In the genomic region with DNA sequence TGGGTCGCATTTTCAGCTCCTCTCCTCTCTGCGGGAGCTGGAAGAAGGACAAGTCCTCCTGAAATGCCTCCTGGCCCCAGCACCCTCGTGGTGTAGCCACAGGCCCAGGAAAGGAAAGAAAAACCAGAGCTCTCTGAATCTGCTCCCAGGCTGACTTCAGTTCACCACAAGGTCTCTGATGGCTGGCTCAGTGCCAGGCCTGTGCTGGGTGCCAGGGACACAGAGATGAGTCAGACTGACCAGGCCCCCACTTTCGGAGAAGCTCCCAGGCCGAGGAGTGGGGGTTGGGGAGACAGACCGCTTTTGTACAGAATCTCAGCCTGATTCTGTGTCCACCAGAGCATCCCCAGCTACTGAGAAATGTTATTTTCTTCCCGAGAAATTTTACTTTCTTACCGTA, we compare ENCODE assay signal across 8 cellular contexts. TPM values are rescaled to one million over a fixed set of nuclear protein-coding genes. Genes with fewer than 3 reads are reported as not detected.
DNase-seq lines count a peak whose midpoint lies in the region; FAIRE-seq lines count a peak whose summit lies in the region.

No MANE protein-coding gene starts in this region.

- peak; percentile 95 for DNase-seq in AG20443 (ENCODE audit: low spot score)
- DNase-seq in GOT3 (lab: John Stamatoyannopoulos, UW) = peak; percentile 55
- DNase-seq in RCC 7860 (ENCODE audit: low spot score) = peak; percentile 97
- peak; percentile 75 for DNase-seq in activated naive CD4-positive, alpha-beta T cell treated with Interleukin-2 at 50 U/mL for 16 hours
- peak; percentile 89 to 100 (median 97) for DNase-seq in head of caudate nucleus
- peak; percentile 94 for DNase-seq in renal cortical epithelial cell (ENCODE audit: low read depth)
- no peak for DNase-seq in DMS153 (lab: John Stamatoyannopoulos, UW)
- no peak for DNase-seq in HAP-1 (ENCODE audit: low spot score in 2 of 2)

- H3K27me3 ChIP-seq in HAP-1 (ENCODE audit: low read depth) = no peaks in the 10 kb centered on the region

- H3K36me3 ChIP-seq in HAP-1 (replicated peaks) = no peaks in the 10 kb centered on the region

- H3K9me3 ChIP-seq in HAP-1 = no peaks in the 10 kb centered on the region

- no peak overlapping the region for H3K4me3 ChIP-seq in HAP-1

- intact Hi-C loops in head of caudate nucleus (cut with DNase I) = no loop called here

- no peaks in the 10 kb centered on the region for H3K4me1 ChIP-seq in HAP-1

- peak; percentile 92 for FAIRE-seq in RCC 7860 (lab: Jason Lieb, UNC)

- in situ Hi-C loops in HAP-1 (cut with MboI; ENCODE audit: low sequenced_read_pairs) = no loop called here

RNA-seq across cellular contexts. Expression of gene GLIPR2, which starts 12.1 kb away (rescaled TPM):
- total RNA-seq in renal cortical epithelial cell = 33.5 and 73.1 TPM in 2 replicates

RNA-seq across cellular contexts. Expression of gene CCIN, which starts 20.5 kb away (rescaled TPM):
- 0.55 and 1.4 TPM in 2 replicates for total RNA-seq in renal cortical epithelial cell

RNA-seq across cellular contexts. Expression of gene CLTA, which starts 42.1 kb away (rescaled TPM):
- total RNA-seq in renal cortical epithelial cell = 391 and 514 TPM in 2 replicates

Comparison
In these comparisons a context has a peak if more than half of its experiments do, and no peak if none do; other contexts are left out.
1. DNase-seq: peak in AG20443 (single experiment), GOT3 (single experiment), RCC 7860 (single experiment), activated naive CD4-positive, alpha-beta T cell treated with Interleukin-2 at 50 U/mL for 16 hours (single experiment), head of caudate nucleus (42 of 42) and renal cortical epithelial cell (single experiment); none in DMS153 (single experiment) and HAP-1 (0 of 2).